In the genomic region with DNA sequence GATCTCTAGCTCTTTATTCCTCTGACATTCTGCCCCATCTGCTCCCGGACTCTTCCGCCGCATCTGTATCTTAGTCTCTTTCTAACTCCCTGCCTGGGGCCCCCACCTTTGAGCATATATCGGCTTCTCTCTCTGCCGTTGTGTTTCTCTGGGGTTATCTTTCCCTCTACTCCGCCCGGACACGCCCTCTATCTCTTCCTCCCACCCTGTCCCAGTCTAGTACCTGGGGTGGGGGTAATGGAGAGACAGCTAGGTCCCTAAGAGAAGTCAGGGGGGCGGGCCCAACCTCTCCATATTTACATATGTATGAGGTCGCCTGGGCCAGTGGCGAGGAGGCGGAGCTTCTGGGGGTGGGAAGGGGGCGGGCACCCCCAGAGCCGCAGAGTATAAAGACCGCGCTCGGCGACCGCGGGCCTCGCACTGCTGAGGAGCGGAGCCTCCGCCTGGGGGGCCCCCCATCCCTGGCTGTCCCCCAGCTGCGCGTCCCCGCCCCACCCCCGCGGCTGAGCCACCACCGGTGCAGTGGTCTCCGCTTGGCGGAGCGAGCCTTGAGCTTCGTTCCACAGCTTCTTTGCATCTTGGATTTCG, we compare ENCODE assay signal across 8 cellular contexts. TPM values are rescaled to one million over a fixed set of nuclear protein-coding genes. Genes with fewer than 3 reads are reported as not detected.
DNase-seq lines count a peak whose midpoint lies in the region; ATAC-seq and TF ChIP-seq lines count a peak whose summit lies in the region.

A gene with protein sequence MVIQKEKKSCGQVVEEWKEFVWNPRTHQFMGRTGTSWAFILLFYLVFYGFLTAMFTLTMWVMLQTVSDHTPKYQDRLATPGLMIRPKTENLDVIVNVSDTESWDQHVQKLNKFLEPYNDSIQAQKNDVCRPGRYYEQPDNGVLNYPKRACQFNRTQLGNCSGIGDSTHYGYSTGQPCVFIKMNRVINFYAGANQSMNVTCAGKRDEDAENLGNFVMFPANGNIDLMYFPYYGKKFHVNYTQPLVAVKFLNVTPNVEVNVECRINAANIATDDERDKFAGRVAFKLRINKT (plus strand): TSS at position 418 of the 588 bp plus-strand sequence. CDS start 593 bp downstream, outside the sequence.

- H3K9ac ChIP-seq in duodenal mucosa (ENCODE audit: low read depth in 1 of 2, low read length in 2 of 2), result no peak within 1 kb of the TSS

- no peaks in the 10 kb centered on the region for H3K9me3 ChIP-seq in duodenal mucosa (ENCODE audit: control insufficient read depth in 1 of 2, low read length in 2 of 2)

- peak; percentile 89 for DNase-seq in GM13977 (ENCODE audit: low spot score)
- DNase-seq in NCI-H2196 treated with DMSO at 0.1 percent for 48 hours (lab: John Stamatoyannopoulos, UW; ENCODE audit: unreplicated experiment), result peak; percentile 18
- peak; percentile 83 for DNase-seq in activated CD8-positive, alpha-beta T cell treated with anti-CD3 and anti-CD28 coated beads for 36 hours
- peak; percentile 20 to 60 for DNase-seq in lung microvascular endothelial cell (ENCODE audit: low read depth in 2 of 2)
- DNase-seq in stimulated activated CD4-positive, alpha-beta T cell treated with anti-CD3 and anti-CD28 coated beads, TNF-alpha, amount 100 ng/mL, for 24 hours (ENCODE audit: low read depth in 3 of 3), result peak; percentile 38 to 71 (median 45)

- H3K4me3 Mint-ChIP-seq in activated CD8-positive, alpha-beta T cell treated with anti-CD3 and anti-CD28 coated beads for 36 hours, result peak within 1 kb of the TSS; percentile 74

- peaks cover 32% of the 10 kb centered on the region for H3K27me3 Mint-ChIP-seq in activated CD8-positive, alpha-beta T cell treated with anti-CD3 and anti-CD28 coated beads for 36 hours

- H3K27ac Mint-ChIP-seq in activated CD8-positive, alpha-beta T cell treated with anti-CD3 and anti-CD28 coated beads for 36 hours, result no peak within 1 kb of the TSS

- no peaks in the 10 kb centered on the region for H3K36me3 Mint-ChIP-seq in activated CD8-positive, alpha-beta T cell treated with anti-CD3 and anti-CD28 coated beads for 36 hours (ENCODE audit: low read depth)

- in situ Hi-C loops in GM13977 (cut with MboI; ENCODE audit: low pct_unique_long_range_greater_than_20kb, low sequenced_read_pairs, unreplicated experiment), result no loop called here

- H3K9me3 Mint-ChIP-seq in activated CD8-positive, alpha-beta T cell treated with anti-CD3 and anti-CD28 coated beads for 36 hours, result no peaks in the 10 kb centered on the region

- POLR2A ChIA-PET in activated CD8-positive, alpha-beta T cell treated with anti-CD3 and anti-CD28 coated beads for 36 hours (lab: Charles Lee), result interaction anchor here (0.8 to 4.3 kb wide), 7 partner anchors 16 to 77 kb away, joined by 3 to 29 read pairs (median 3); a partner anchor contains a TSS

- H3K4me3 ChIP-seq in duodenal mucosa (ENCODE audit: low read depth in 1 of 2, low read length in 2 of 2), result peak within 1 kb of the TSS; percentile 60

- CTCF ChIA-PET in activated CD8-positive, alpha-beta T cell treated with anti-CD3 and anti-CD28 coated beads for 36 hours (lab: Charles Lee), result interaction anchor here (0.5 to 2.9 kb wide), 7 partner anchors 9 to 38 kb away, joined by 3 to 17 read pairs (median 4); a partner anchor contains a TSS

- ATAC-seq in activated CD8-positive, alpha-beta T cell treated with anti-CD3 and anti-CD28 coated beads for 36 hours, result peak; percentile 92
- ATAC-seq in HG03571 (IDR thresholded peaks at IDR 0.05; ENCODE audit: unreplicated experiment) (no peak), GM19328 (IDR thresholded peaks at IDR 0.05; ENCODE audit: unreplicated experiment) (no peak)

- peaks cover 14% of the 10 kb centered on the region for H3K4me1 Mint-ChIP-seq in activated CD8-positive, alpha-beta T cell treated with anti-CD3 and anti-CD28 coated beads for 36 hours (ENCODE audit: low read depth)

- no peak within 1 kb of the TSS for H3K27ac ChIP-seq in duodenal mucosa (ENCODE audit: low read depth, low read length)

- peaks cover 35 to 41% of the 10 kb centered on the region in 2 donors for H3K27me3 ChIP-seq in duodenal mucosa (ENCODE audit: control insufficient read depth in 1 of 2, insufficient read depth in 2 of 2, low read length in 2 of 2)

- no peaks in the 10 kb centered on the region for H3K36me3 ChIP-seq in duodenal mucosa (ENCODE audit: control insufficient read depth in 1 of 2, insufficient read depth in 2 of 2, low read length in 2 of 2)

- H3K4me1 ChIP-seq in duodenal mucosa (ENCODE audit: control insufficient read depth in 1 of 2, insufficient read depth in 2 of 2, low read length in 2 of 2), result peaks cover 9% of the 10 kb centered on the region in 2 donors

- no peak for TF ChIP-seq CTCF in GM13977 (IDR thresholded peaks at IDR 0.05; ENCODE audit: extremely low read depth, insufficient read depth, missing control alignments)
- TF ChIP-seq CTCF in activated CD8-positive, alpha-beta T cell treated with anti-CD3 and anti-CD28 coated beads for 36 hours (IDR thresholded peaks at IDR 0.05), result no peak

- intact Hi-C loops in activated CD8-positive, alpha-beta T cell treated with anti-CD3 and anti-CD28 coated beads for 36 hours (cut with micrococcal nuclease), result no loop called here

RNA-seq across cellular contexts. Expression of the gene that starts here (rescaled TPM):
- total RNA-seq in activated CD8-positive, alpha-beta T cell treated with anti-CD3 and anti-CD28 coated beads for 36 hours, result under 1 TPM in 1 of 2 experiments, not detected in 1; 0.38 TPM
- not detected in 2 replicates for total RNA-seq in lung microvascular endothelial cell

Comparison
In these comparisons a context has a peak if more than half of its experiments do, and no peak if none do; other contexts are left out.
1. Peak in DNase-seq and ATAC-seq in activated CD8-positive, alpha-beta T cell treated with anti-CD3 and anti-CD28 coated beads for 36 hours; RNA of the gene not detected or under 1 TPM.
2. Peak in DNase-seq in lung microvascular endothelial cell; RNA of the gene not detected or under 1 TPM.
3. DNase-seq: peak in every context shown above with its lines; median percentile 89 in GM13977; 83 in activated CD8-positive, alpha-beta T cell treated with anti-CD3 and anti-CD28 coated beads for 36 hours; 45 in stimulated activated CD4-positive, alpha-beta T cell treated with anti-CD3 and anti-CD28 coated beads, TNF-alpha, amount 100 ng/mL, for 24 hours; 40 in lung microvascular endothelial cell; 18 in NCI-H2196 treated with DMSO at 0.1 percent for 48 hours.